Comparison of ENCODE assay signal across 1 cellular context in genomic region chr12:57744777-57745484, GRCh38.
A peak's percentile ranks its signal among the peaks of the same experiment; 100 is the strongest.
TF ChIP-seq lines count a peak whose summit lies in the region.

A gene with protein sequence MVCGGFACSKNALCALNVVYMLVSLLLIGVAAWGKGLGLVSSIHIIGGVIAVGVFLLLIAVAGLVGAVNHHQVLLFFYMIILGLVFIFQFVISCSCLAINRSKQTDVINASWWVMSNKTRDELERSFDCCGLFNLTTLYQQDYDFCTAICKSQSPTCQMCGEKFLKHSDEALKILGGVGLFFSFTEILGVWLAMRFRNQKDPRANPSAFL (plus strand): TSS chr12:57745039. CDS start chr12:57745155, 116 bp downstream.

TF ChIP-seq in HepG2, 621 proteins besides CTCF, POLR2A, EP300 and RAD21 (continued from another document and continues in another):
- TF ChIP-seq FOSL1 (CRISPR knock-in tag; IDR thresholded peaks at IDR 0.05; ENCODE audit: borderline replicate concordance) (no peak), HES4 (CRISPR knock-in tag; IDR thresholded peaks at IDR 0.05; ENCODE audit: borderline replicate concordance) (no peak), NFYC (CRISPR knock-in tag; IDR thresholded peaks at IDR 0.05) (peak; percentile 92), ZNF253 (CRISPR knock-in tag; IDR thresholded peaks at IDR 0.05; ENCODE audit: borderline replicate concordance) (no peak), ZBTB21 (CRISPR knock-in tag; IDR thresholded peaks at IDR 0.05) (peak; percentile 83), TIGD3 (CRISPR knock-in tag; IDR thresholded peaks at IDR 0.05; ENCODE audit: borderline replicate concordance) (no peak), ELF4 (CRISPR knock-in tag; IDR thresholded peaks at IDR 0.05; ENCODE audit: borderline replicate concordance) (no peak), HDAC6 (IDR thresholded peaks at IDR 0.05; ENCODE audit: low read depth, low read length) (no peak), RXRA (CRISPR knock-in tag; IDR thresholded peaks at IDR 0.05) (no peak), GLI4 (CRISPR knock-in tag; IDR thresholded peaks at IDR 0.05; ENCODE audit: borderline replicate concordance) (no peak), TSC22D2 (CRISPR knock-in tag; IDR thresholded peaks at IDR 0.05; ENCODE audit: borderline replicate concordance) (no peak), ADNP (CRISPR knock-in tag; IDR thresholded peaks at IDR 0.05) (no peak), ZFP1 (CRISPR knock-in tag; IDR thresholded peaks at IDR 0.05) (no peak), ZNF256 (CRISPR knock-in tag; conservative IDR thresholded peaks at IDR 0.05) (no peak), SNAI1 (CRISPR knock-in tag; IDR thresholded peaks at IDR 0.05; ENCODE audit: borderline replicate concordance) (no peak), ZSCAN9 (CRISPR knock-in tag; IDR thresholded peaks at IDR 0.05; ENCODE audit: borderline replicate concordance) (no peak), FOSL2 (CRISPR knock-in tag; IDR thresholded peaks at IDR 0.05) (no peak), ZNF674 (CRISPR knock-in tag; IDR thresholded peaks at IDR 0.05; ENCODE audit: low read depth) (no peak), SIN3A (IDR thresholded peaks at IDR 0.05; ENCODE audit: borderline replicate concordance, low read depth, low read length) (0 out of 2 replicates have a peak, but pooled peaks have one; percentile 6), SUZ12 (IDR thresholded peaks at IDR 0.05; ENCODE audit: low read depth, low read length) (no peak), AKAP8 (CRISPR knock-in tag; IDR thresholded peaks at IDR 0.05) (no peak), ZNF572 (CRISPR knock-in tag; IDR thresholded peaks at IDR 0.05) (no peak), ZNF607 (CRISPR knock-in tag; IDR thresholded peaks at IDR 0.05; ENCODE audit: borderline replicate concordance) (no peak; the same call in 1 of the 2 replicates), ZNF790 (CRISPR knock-in tag; IDR thresholded peaks at IDR 0.05; ENCODE audit: borderline replicate concordance) (no peak), ZNF20 (CRISPR knock-in tag; IDR thresholded peaks at IDR 0.05) (no peak), REPIN1 (CRISPR knock-in tag; IDR thresholded peaks at IDR 0.05; ENCODE audit: borderline replicate concordance, low read depth) (no peak; the same call in 1 of the 2 replicates), TBX2 (CRISPR knock-in tag; IDR thresholded peaks at IDR 0.05; ENCODE audit: borderline replicate concordance) (no peak), ZNF318 (CRISPR knock-in tag; IDR thresholded peaks at IDR 0.05) (no peak), AHDC1 (CRISPR knock-in tag; IDR thresholded peaks at IDR 0.05; ENCODE audit: borderline replicate concordance) (no peak), ZNF7 (CRISPR knock-in tag; IDR thresholded peaks at IDR 0.05) (no peak), RFX5 (IDR thresholded peaks at IDR 0.05; ENCODE audit: low read depth, low read length) (peak; percentile 86), KDM2A (CRISPR knock-in tag; IDR thresholded peaks at IDR 0.05; ENCODE audit: borderline replicate concordance, low read depth) (peak; percentile 92), NFE2 (CRISPR knock-in tag; IDR thresholded peaks at IDR 0.05) (no peak), MXD1 (CRISPR knock-in tag; IDR thresholded peaks at IDR 0.05) (no peak), ZNF709 (CRISPR knock-in tag; IDR thresholded peaks at IDR 0.05) (no peak)
- TF ChIP-seq, protein P1, sequence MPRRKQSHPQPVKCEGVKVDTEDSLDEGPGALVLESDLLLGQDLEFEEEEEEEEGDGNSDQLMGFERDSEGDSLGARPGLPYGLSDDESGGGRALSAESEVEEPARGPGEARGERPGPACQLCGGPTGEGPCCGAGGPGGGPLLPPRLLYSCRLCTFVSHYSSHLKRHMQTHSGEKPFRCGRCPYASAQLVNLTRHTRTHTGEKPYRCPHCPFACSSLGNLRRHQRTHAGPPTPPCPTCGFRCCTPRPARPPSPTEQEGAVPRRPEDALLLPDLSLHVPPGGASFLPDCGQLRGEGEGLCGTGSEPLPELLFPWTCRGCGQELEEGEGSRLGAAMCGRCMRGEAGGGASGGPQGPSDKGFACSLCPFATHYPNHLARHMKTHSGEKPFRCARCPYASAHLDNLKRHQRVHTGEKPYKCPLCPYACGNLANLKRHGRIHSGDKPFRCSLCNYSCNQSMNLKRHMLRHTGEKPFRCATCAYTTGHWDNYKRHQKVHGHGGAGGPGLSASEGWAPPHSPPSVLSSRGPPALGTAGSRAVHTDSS (CRISPR knock-in tag; conservative IDR thresholded peaks at IDR 0.05), result no peak
- TF ChIP-seq, protein P2, sequence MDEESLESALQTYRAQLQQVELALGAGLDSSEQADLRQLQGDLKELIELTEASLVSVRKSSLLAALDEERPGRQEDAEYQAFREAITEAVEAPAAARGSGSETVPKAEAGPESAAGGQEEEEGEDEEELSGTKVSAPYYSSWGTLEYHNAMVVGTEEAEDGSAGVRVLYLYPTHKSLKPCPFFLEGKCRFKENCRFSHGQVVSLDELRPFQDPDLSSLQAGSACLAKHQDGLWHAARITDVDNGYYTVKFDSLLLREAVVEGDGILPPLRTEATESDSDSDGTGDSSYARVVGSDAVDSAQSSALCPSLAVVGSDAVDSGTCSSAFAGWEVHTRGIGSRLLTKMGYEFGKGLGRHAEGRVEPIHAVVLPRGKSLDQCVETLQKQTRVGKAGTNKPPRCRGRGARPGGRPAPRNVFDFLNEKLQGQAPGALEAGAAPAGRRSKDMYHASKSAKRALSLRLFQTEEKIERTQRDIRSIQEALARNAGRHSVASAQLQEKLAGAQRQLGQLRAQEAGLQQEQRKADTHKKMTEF (CRISPR knock-in tag; IDR thresholded peaks at IDR 0.05), result peak; percentile 71
- TF ChIP-seq, protein P3, sequence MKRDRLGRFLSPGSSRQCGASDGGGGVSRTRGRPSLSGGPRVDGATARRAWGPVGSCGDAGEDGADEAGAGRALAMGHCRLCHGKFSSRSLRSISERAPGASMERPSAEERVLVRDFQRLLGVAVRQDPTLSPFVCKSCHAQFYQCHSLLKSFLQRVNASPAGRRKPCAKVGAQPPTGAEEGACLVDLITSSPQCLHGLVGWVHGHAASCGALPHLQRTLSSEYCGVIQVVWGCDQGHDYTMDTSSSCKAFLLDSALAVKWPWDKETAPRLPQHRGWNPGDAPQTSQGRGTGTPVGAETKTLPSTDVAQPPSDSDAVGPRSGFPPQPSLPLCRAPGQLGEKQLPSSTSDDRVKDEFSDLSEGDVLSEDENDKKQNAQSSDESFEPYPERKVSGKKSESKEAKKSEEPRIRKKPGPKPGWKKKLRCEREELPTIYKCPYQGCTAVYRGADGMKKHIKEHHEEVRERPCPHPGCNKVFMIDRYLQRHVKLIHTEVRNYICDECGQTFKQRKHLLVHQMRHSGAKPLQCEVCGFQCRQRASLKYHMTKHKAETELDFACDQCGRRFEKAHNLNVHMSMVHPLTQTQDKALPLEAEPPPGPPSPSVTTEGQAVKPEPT (CRISPR knock-in tag; IDR thresholded peaks at IDR 0.05; ENCODE audit: low read depth), result no peak
- TF ChIP-seq, protein P4, sequence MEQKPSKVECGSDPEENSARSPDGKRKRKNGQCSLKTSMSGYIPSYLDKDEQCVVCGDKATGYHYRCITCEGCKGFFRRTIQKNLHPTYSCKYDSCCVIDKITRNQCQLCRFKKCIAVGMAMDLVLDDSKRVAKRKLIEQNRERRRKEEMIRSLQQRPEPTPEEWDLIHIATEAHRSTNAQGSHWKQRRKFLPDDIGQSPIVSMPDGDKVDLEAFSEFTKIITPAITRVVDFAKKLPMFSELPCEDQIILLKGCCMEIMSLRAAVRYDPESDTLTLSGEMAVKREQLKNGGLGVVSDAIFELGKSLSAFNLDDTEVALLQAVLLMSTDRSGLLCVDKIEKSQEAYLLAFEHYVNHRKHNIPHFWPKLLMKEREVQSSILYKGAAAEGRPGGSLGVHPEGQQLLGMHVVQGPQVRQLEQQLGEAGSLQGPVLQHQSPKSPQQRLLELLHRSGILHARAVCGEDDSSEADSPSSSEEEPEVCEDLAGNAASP (CRISPR knock-in tag; IDR thresholded peaks at IDR 0.05; ENCODE audit: borderline replicate concordance), result no peak
